In genomic region chr21:25487046-25487594, GRCh38 we compare ENCODE assay signal across 8 cellular contexts.
DNase-seq lines count a peak whose midpoint lies in the region; ATAC-seq and TF ChIP-seq lines count a peak whose summit lies in the region.

No MANE protein-coding gene starts in this region.

- H3K9me3 Mint-ChIP-seq in activated CD8-positive, alpha-beta T cell treated with anti-CD3 and anti-CD28 coated beads, Interleukin-2, amount 10 ng/mL, durations not matched to agents 7 days and 5 days (ENCODE audit: insufficient read depth), result peaks cover 27% of the 10 kb centered on the region
- H3K9me3 Mint-ChIP-seq in effector memory CD8-positive, alpha-beta T cell, result peaks cover 3 to 10% of the 10 kb centered on the region in 2 donors

- H3K27ac Mint-ChIP-seq in activated CD8-positive, alpha-beta T cell treated with anti-CD3 and anti-CD28 coated beads, Interleukin-2, amount 10 ng/mL, durations not matched to agents 7 days and 5 days, result peak overlapping the region; percentile 35
- peak overlapping the region in 1 of 2 donors; percentile 54 for H3K27ac Mint-ChIP-seq in effector memory CD8-positive, alpha-beta T cell

- POLR2A ChIA-PET in activated CD8-positive, alpha-beta T cell treated with anti-CD3 and anti-CD28 coated beads, Interleukin-2, amount 10 ng/mL, durations not matched to agents 7 days and 5 days (lab: Charles Lee), result no interaction called here

- peaks cover 24% of the 10 kb centered on the region for H3K36me3 Mint-ChIP-seq in activated CD8-positive, alpha-beta T cell treated with anti-CD3 and anti-CD28 coated beads, Interleukin-2, amount 10 ng/mL, durations not matched to agents 7 days and 5 days (ENCODE audit: low read depth)
- H3K36me3 Mint-ChIP-seq in effector memory CD8-positive, alpha-beta T cell (ENCODE audit: insufficient read depth), result peaks cover 3% of the 10 kb centered on the region

- TF ChIP-seq CTCF in GM10266 (IDR thresholded peaks at IDR 0.05; ENCODE audit: control insufficient read depth, insufficient read depth, low read depth, missing control alignments), result no peak

- ATAC-seq in GM18502 (IDR thresholded peaks at IDR 0.05; ENCODE audit: poor library complexity, unreplicated experiment) (peak; percentile 75), GM21381 (IDR thresholded peaks at IDR 0.05; ENCODE audit: unreplicated experiment) (peak; percentile 79), HG03196 (IDR thresholded peaks at IDR 0.05; ENCODE audit: unreplicated experiment) (peak; percentile 67)
- no peak for ATAC-seq in activated CD8-positive, alpha-beta T cell treated with anti-CD3 and anti-CD28 coated beads, Interleukin-2, amount 10 ng/mL, durations not matched to agents 7 days and 5 days
- no peak for ATAC-seq in effector memory CD8-positive, alpha-beta T cell (replicated peaks)

- CTCF ChIA-PET in activated CD8-positive, alpha-beta T cell treated with anti-CD3 and anti-CD28 coated beads, Interleukin-2, amount 10 ng/mL, durations not matched to agents 7 days and 5 days (lab: Charles Lee), result interaction anchor here (2.3 kb wide), 1 partner anchor 10 kb away, joined by 5 read pairs; no protein-coding TSS in a partner anchor

- peaks cover 44% of the 10 kb centered on the region for H3K4me1 Mint-ChIP-seq in activated CD8-positive, alpha-beta T cell treated with anti-CD3 and anti-CD28 coated beads, Interleukin-2, amount 10 ng/mL, durations not matched to agents 7 days and 5 days (ENCODE audit: low read depth)
- H3K4me1 Mint-ChIP-seq in effector memory CD8-positive, alpha-beta T cell (ENCODE audit: low read depth in 2 of 2), result peaks cover 6 to 8% of the 10 kb centered on the region in 2 donors

- H3K4me3 Mint-ChIP-seq in activated CD8-positive, alpha-beta T cell treated with anti-CD3 and anti-CD28 coated beads, Interleukin-2, amount 10 ng/mL, durations not matched to agents 7 days and 5 days, result peak overlapping the region; percentile 17
- H3K4me3 Mint-ChIP-seq in effector memory CD8-positive, alpha-beta T cell, result no peak overlapping the region

- no peak for DNase-seq in activated CD8-positive, alpha-beta T cell treated with anti-CD3 and anti-CD28 coated beads, Interleukin-2, amount 10 ng/mL, durations not matched to agents 7 days and 5 days
- no peak for DNase-seq in GM10266 (ENCODE audit: extremely low spot score)
- no peak for DNase-seq in SK-N-DZ (ENCODE audit: low spot score)
- no peak for DNase-seq in effector memory CD8-positive, alpha-beta T cell
- DNase-seq in C1 segment of cervical spinal cord (lab: John Stamatoyannopoulos, UW), result no peak

- H3K27me3 Mint-ChIP-seq in activated CD8-positive, alpha-beta T cell treated with anti-CD3 and anti-CD28 coated beads, Interleukin-2, amount 10 ng/mL, durations not matched to agents 7 days and 5 days (ENCODE audit: low read depth), result no peaks in the 10 kb centered on the region
- peaks cover 10% of the 10 kb centered on the region in 2 donors for H3K27me3 Mint-ChIP-seq in effector memory CD8-positive, alpha-beta T cell

Comparison
In these comparisons a context has a peak if more than half of its experiments do, and no peak if none do; other contexts are left out.
1. ATAC-seq: peak in GM18502 (single experiment), GM21381 (single experiment) and HG03196 (single experiment); none in activated CD8-positive, alpha-beta T cell treated with anti-CD3 and anti-CD28 coated beads, Interleukin-2, amount 10 ng/mL, durations not matched to agents 7 days and 5 days (single experiment) and effector memory CD8-positive, alpha-beta T cell (single experiment).